Comparison of ENCODE assay signal across 8 cellular contexts in the genomic region with DNA sequence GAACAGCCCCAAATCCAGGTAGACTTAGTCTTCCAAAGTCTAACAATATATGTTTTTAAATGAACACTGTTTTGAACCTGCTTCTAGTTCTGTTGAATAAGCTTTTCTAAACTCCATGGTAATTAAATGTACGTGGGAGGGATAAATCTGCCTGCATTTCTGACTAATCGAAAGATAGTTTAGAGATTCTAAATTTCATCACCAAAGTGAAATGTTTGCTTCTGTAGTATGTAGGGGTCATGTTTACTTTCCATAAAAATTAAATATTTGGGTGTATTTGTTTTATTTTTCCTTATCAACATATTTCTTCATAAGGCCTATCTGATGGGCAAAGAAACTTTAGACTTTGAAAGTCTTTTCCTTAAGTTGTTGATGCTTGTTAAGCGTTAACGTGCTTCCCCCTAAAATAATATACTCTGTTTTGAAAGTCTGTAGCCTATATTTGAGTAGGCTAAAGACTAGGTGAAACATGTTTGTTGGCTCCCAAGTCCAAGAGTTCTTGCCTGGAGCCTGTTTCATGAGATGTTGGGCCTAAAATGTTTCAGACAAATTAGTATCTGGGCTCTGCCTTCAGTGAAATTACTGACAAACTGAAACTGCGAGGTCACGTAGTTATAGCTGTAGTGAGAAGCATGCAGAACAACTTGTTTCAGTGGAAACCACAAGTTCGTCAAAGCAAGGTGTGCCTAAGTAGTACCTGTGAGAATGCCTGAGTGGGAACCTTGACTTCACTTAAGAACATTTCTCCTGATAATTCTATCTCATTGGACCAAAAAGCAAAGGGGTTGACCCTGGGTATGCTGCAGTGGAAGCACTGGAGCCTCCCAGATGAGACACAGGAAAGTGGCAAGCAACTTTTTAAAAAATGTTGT.
A peak's percentile ranks its signal among the peaks of the same experiment; 100 is the strongest.
DNase-seq lines count a peak whose midpoint lies in the region; ATAC-seq and TF ChIP-seq lines count a peak whose summit lies in the region.

No MANE protein-coding gene starts in this region.

- peaks cover 11 to 27% of the 10 kb centered on the region in 2 donors for H3K4me1 Mint-ChIP-seq in natural killer cell treated with Interleukin-12 subunit alpha and Interleukin-12 subunit beta and Interleukin-15 and Interleukin-18, amount 100 ng/mL, for 72 hours (ENCODE audit: low read depth in 2 of 2)

- peak overlapping the region; percentile 83 for H3K4me3 Mint-ChIP-seq in natural killer cell treated with Interleukin-12 subunit alpha and Interleukin-12 subunit beta and Interleukin-15 and Interleukin-18, amount 100 ng/mL, for 72 hours

- H3K27ac Mint-ChIP-seq in natural killer cell treated with Interleukin-12 subunit alpha and Interleukin-12 subunit beta and Interleukin-15 and Interleukin-18, amount 100 ng/mL, for 72 hours = peak overlapping the region; percentile 13 to 75

- DNase-seq in GM12864 (ENCODE audit: low read depth) = peak; percentile 87
- peak; percentile 84 for DNase-seq in HT-29 (ENCODE audit: low spot score)
- DNase-seq in choroid plexus epithelial cell (ENCODE audit: low read depth) = peak; percentile 58
- no peak for DNase-seq in natural killer cell treated with Interleukin-12 subunit alpha and Interleukin-12 subunit beta and Interleukin-15 and Interleukin-18, amount 100 ng/mL, for 72 hours (ENCODE audit: low spot score)
- DNase-seq in NCI-H226 = no peak
- DNase-seq in 8988T = no peak
- DNase-seq in EL = no peak

- no peaks in the 10 kb centered on the region for H3K27me3 Mint-ChIP-seq in natural killer cell treated with Interleukin-12 subunit alpha and Interleukin-12 subunit beta and Interleukin-15 and Interleukin-18, amount 100 ng/mL, for 72 hours

- H3K36me3 Mint-ChIP-seq in natural killer cell treated with Interleukin-12 subunit alpha and Interleukin-12 subunit beta and Interleukin-15 and Interleukin-18, amount 100 ng/mL, for 72 hours = no peaks in the 10 kb centered on the region

- H3K4me3 ChIP-seq in GM12864 (ENCODE audit: low read depth, low read length) (no peak overlapping the region; the same call in 1 of the 2 replicates), choroid plexus epithelial cell (ENCODE audit: low read depth, low read length) (no peak overlapping the region)

- TF ChIP-seq CTCF in GM12864 (IDR thresholded peaks at IDR 0.05; ENCODE audit: low read depth, low read length, missing control alignments) = no peak
- TF ChIP-seq CTCF in choroid plexus epithelial cell (conservative IDR thresholded peaks at IDR 0.05; ENCODE audit: low read depth, low read length) = no peak

- ATAC-seq in GM21447 (IDR thresholded peaks at IDR 0.05; ENCODE audit: unreplicated experiment) = peak; percentile 93
- ATAC-seq in natural killer cell treated with Interleukin-12 subunit alpha and Interleukin-12 subunit beta and Interleukin-15 and Interleukin-18, amount 100 ng/mL, for 72 hours = peak; percentile 45 to 65

- no peaks in the 10 kb centered on the region for H3K9me3 Mint-ChIP-seq in natural killer cell treated with Interleukin-12 subunit alpha and Interleukin-12 subunit beta and Interleukin-15 and Interleukin-18, amount 100 ng/mL, for 72 hours

Comparison
In these comparisons a context has a peak if more than half of its experiments do, and no peak if none do; other contexts are left out.
1. DNase-seq: peak in GM12864 (single experiment), HT-29 (single experiment) and choroid plexus epithelial cell (single experiment); none in natural killer cell treated with Interleukin-12 subunit alpha and Interleukin-12 subunit beta and Interleukin-15 and Interleukin-18, amount 100 ng/mL, for 72 hours (single experiment), NCI-H226 (single experiment), 8988T (single experiment) and EL (single experiment).